ENCODE assay signal across 8 cellular contexts in genomic region chr10:50991496-50992355, GRCh38.
DNase-seq lines count a peak whose midpoint lies in the region; ATAC-seq and TF ChIP-seq lines count a peak whose summit lies in the region.

No MANE protein-coding gene starts in this region.

- DNase-seq in Daoy (ENCODE audit: low read depth) = peak; percentile 27
- no peak for DNase-seq in WERI-Rb-1
- DNase-seq in foreskin keratinocyte = no peak
- DNase-seq in omental fat pad (ENCODE audit: low spot score) = no peak
- DNase-seq in globus pallidus (ENCODE audit: low spot score) = no peak
- no peak for DNase-seq in NCI-H1436 treated with DMSO at 0.1 percent for 48 hours (lab: John Stamatoyannopoulos, UW)

- H3K27ac ChIP-seq in WERI-Rb-1 (no peak overlapping the region), foreskin keratinocyte (no peak overlapping the region)

- H3K4me1 ChIP-seq in foreskin keratinocyte = peaks cover 6% of the 10 kb centered on the region

- H3K9me3 ChIP-seq in WERI-Rb-1 (ENCODE audit: severe bottlenecking) = no peaks in the 10 kb centered on the region

- TF ChIP-seq CTCF in WERI-Rb-1 (IDR thresholded peaks at IDR 0.05; ENCODE audit: low read depth, low read length) (no peak), foreskin keratinocyte (conservative IDR thresholded peaks at IDR 0.05) (no peak), omental fat pad (IDR thresholded peaks at IDR 0.05) (no peak)

- peak overlapping the region; percentile 28 for H3K4me3 ChIP-seq in WERI-Rb-1 (ENCODE audit: low read depth, low read length)

- H3K27me3 ChIP-seq in WERI-Rb-1 (ENCODE audit: insufficient read depth, low read depth, severe bottlenecking) (peaks cover 32% of the 10 kb centered on the region), foreskin keratinocyte (peaks cover 4% of the 10 kb centered on the region)

- ATAC-seq in foreskin keratinocyte = peak; percentile 17
- peak; percentile 33 for ATAC-seq in omental fat pad (ENCODE audit: low FRiP score)
- ATAC-seq in GM19397 (IDR thresholded peaks at IDR 0.05; ENCODE audit: unreplicated experiment) = no peak
- no peak for ATAC-seq in HG03175 (IDR thresholded peaks at IDR 0.05; ENCODE audit: unreplicated experiment)

- H3K36me3 ChIP-seq in WERI-Rb-1 = no peaks in the 10 kb centered on the region

Comparison
In these comparisons a context has a peak if more than half of its experiments do, and no peak if none do; other contexts are left out.
1. ATAC-seq: peak in foreskin keratinocyte (single experiment) and omental fat pad (single experiment); none in GM19397 (single experiment) and HG03175 (single experiment).